Comparison of ENCODE assay signal across 8 cellular contexts in the genomic region with DNA sequence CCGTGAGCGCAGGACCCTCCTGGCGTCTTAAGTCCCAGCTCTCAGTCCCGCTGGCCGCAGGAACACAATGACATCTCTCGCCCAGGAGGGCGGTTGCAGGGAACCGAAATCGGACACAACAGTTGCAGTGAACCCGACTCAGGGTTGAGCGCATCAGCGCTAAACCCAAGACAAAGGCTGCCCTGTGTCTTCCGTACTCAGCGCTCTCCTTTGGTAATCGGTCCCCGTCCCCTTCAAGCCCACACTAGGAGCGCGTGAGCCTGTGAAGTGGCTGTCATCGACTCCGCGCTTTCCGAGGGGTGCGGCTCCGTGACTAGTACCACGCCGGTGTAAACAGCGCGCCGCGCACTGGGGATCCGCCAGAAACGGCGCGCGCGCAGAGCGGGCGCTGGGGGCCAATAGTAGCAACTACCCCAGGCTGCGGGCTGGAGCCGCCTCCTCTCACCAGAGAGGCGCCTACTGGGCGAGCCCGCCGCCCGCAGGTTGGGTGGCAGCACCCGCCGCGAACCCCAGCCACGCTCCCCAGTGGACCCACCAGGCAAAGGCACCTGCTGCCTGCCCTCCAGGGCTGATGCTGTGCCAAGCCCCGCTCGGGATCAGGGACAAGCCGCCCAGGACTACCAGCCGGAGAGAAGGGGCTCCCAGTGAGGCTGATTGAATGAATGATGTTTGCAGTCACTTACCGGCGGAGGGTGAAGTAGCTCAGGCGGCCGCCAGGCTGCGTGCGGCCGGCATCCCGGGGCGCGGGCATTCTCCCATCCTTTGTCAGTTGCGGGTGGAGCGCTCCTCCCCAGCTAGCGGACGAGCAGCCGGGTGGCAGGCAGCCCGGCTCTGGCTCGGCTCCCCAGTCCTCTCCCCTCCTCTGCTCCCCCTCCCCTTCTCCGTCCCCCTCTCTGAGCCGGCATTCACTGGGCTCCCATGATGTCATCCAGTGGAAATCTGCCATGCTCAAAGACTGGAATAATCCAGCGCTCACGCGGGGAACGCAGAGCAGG.
DNase-seq lines count a peak whose midpoint lies in the region; ATAC-seq and TF ChIP-seq lines count a peak whose summit lies in the region.

No MANE protein-coding gene starts in this region.

- CTCF ChIA-PET in mammary epithelial cell (lab: Charles Lee; ENCODE audit: low non-redundant PET): interaction anchor here (0.6 kb wide), 1 partner anchor 317 kb away, joined by 3 read pairs; no protein-coding TSS in a partner anchor

- no peaks in the 10 kb centered on the region for H3K9me3 Mint-ChIP-seq in stimulated activated naive B cell treated with anti-CD40 and anti-IgM and Interleukin-4, amounts not matched to agents 10 μg/mL and 1 μg/mL and 100 μg/mL, for 72 hours

- no peak overlapping the region for H3K9ac ChIP-seq in mammary epithelial cell (ENCODE audit: insufficient read depth, low read length)

- peak overlapping the region; percentile 68 for H3K4me2 ChIP-seq in mammary epithelial cell (ENCODE audit: insufficient read depth, low read depth, low read length)

- intact Hi-C loops in mammary epithelial cell (cut with micrococcal nuclease) (loop anchor here (5.0 kb wide), 1 partner anchor 349 kb away; no protein-coding TSS in a partner anchor), lower lobe of right lung (cut with DNase I) (no loop called here)

- H4K20me1 ChIP-seq in mammary epithelial cell (ENCODE audit: insufficient read depth, low read length): no peaks in the 10 kb centered on the region

- in situ Hi-C loops in mammary epithelial cell (cut with MboI; ENCODE audit: low sequenced_read_pairs in 2 of 2): no loop called here

- H2AFZ ChIP-seq in mammary epithelial cell (ENCODE audit: low read depth, low read length): peak overlapping the region; percentile 65

- H3K27ac Mint-ChIP-seq in stimulated activated naive B cell treated with anti-CD40 and anti-IgM and Interleukin-4, amounts not matched to agents 10 μg/mL and 1 μg/mL and 100 μg/mL, for 72 hours: no peak overlapping the region

- peaks cover 29 to 31% of the 10 kb centered on the region in 2 donors for H3K27me3 Mint-ChIP-seq in stimulated activated naive B cell treated with anti-CD40 and anti-IgM and Interleukin-4, amounts not matched to agents 10 μg/mL and 1 μg/mL and 100 μg/mL, for 72 hours

- H3K36me3 ChIP-seq in mammary epithelial cell (ENCODE audit: insufficient read depth, low read length) (no peaks in the 10 kb centered on the region), lower lobe of right lung (no peaks in the 10 kb centered on the region), thoracic aorta (no peaks in the 10 kb centered on the region)

- peaks cover 9% of the 10 kb centered on the region for H3K4me1 ChIP-seq in mammary epithelial cell (ENCODE audit: insufficient read depth, low read length)
- no peaks in the 10 kb centered on the region for H3K4me1 ChIP-seq in lower lobe of right lung
- no peaks in the 10 kb centered on the region for H3K4me1 ChIP-seq in thoracic aorta (ENCODE audit: control insufficient read depth in 1 of 2, low read depth in 2 of 2)

- H3K4me1 Mint-ChIP-seq in stimulated activated naive B cell treated with anti-CD40 and anti-IgM and Interleukin-4, amounts not matched to agents 10 μg/mL and 1 μg/mL and 100 μg/mL, for 72 hours: no peaks in the 10 kb centered on the region

- DNase-seq in activated T-cell treated with anti-CD3 and anti-CD28 coated beads for 48 hours (ENCODE audit: low read depth) (peak; percentile 1), mammary epithelial cell (peak; percentile 22), lower lobe of right lung (no peak), thoracic aorta (ENCODE audit: low spot score) (no peak), GDM1 (lab: John Stamatoyannopoulos, UW) (no peak), COLO668 (lab: John Stamatoyannopoulos, UW; ENCODE audit: unreplicated experiment) (no peak)
- no peak for DNase-seq in activated T-cell treated with anti-CD3 and anti-CD28 coated beads, Interleukin-2, amount 50 U/mL, for 1 hour
- DNase-seq in stimulated activated naive B cell treated with anti-CD40 and anti-IgM and Interleukin-4, amounts not matched to agents 10 μg/mL and 1 μg/mL and 100 μg/mL, for 72 hours: no peak

- H3K9me3 ChIP-seq in mammary epithelial cell (replicated peaks; ENCODE audit: insufficient read depth, low read length) (no peaks in the 10 kb centered on the region), lower lobe of right lung (no peaks in the 10 kb centered on the region), thoracic aorta (no peaks in the 10 kb centered on the region)

- dilution Hi-C loops in mammary epithelial cell (cut with HindIII; ENCODE audit: low sequenced_read_pairs): no loop called here

- H3K4me3 ChIP-seq in mammary epithelial cell (replicated peaks in 1 of 3; ENCODE audit: insufficient read depth in 1 of 3, low read depth in 2 of 3, low read length in 3 of 3) (peak overlapping the region; percentile 33 to 49 (median 44)), lower lobe of right lung (peak overlapping the region; percentile 15), thoracic aorta (peak overlapping the region; percentile 65)

- H3K27ac ChIP-seq in mammary epithelial cell (ENCODE audit: insufficient read depth, low read depth, low read length) (no peak overlapping the region), lower lobe of right lung (no peak overlapping the region), thoracic aorta (no peak overlapping the region)

- H3K79me2 ChIP-seq in mammary epithelial cell (ENCODE audit: insufficient read depth, low read length): no peaks in the 10 kb centered on the region

- H3K27me3 ChIP-seq in mammary epithelial cell (ENCODE audit: insufficient read depth, low read length) (peaks cover 23% of the 10 kb centered on the region), lower lobe of right lung (ENCODE audit: low read depth) (peaks cover 14% of the 10 kb centered on the region), thoracic aorta (replicated peaks; ENCODE audit: insufficient read depth) (no peaks in the 10 kb centered on the region)

- H3K36me3 Mint-ChIP-seq in stimulated activated naive B cell treated with anti-CD40 and anti-IgM and Interleukin-4, amounts not matched to agents 10 μg/mL and 1 μg/mL and 100 μg/mL, for 72 hours: no peaks in the 10 kb centered on the region

- TF ChIP-seq CTCF in mammary epithelial cell (conservative IDR thresholded peaks at IDR 0.05 in 1 of 2, IDR thresholded peaks at IDR 0.05 in 1 of 2; ENCODE audit: extremely low read depth in 1 of 2, insufficient read depth in 1 of 2, low read depth in 1 of 2, low read length in 2 of 2) (peak; percentile 23 to 56), lower lobe of right lung (IDR thresholded peaks at IDR 0.05) (no peak), thoracic aorta (IDR thresholded peaks at IDR 0.05) (peak; percentile 19)

- no TSS peak for BruUV-seq in mammary epithelial cell (replicated peaks; lab: Mats Ljungman, UMichigan)

- 3% methylated on average over 21 of the region's 76 CpGs for WGBS in mammary epithelial cell (ENCODE audit: low coverage, missing lambda C conversion rate)

- peak; percentile 46 to 54 for ATAC-seq in lower lobe of right lung
- ATAC-seq in thoracic aorta (ENCODE audit: insufficient number of reproducible peaks, low FRiP score, low read depth): no peak
- ATAC-seq in stimulated activated naive B cell treated with anti-CD40 and anti-IgM and Interleukin-4, amounts not matched to agents 10 μg/mL and 1 μg/mL and 100 μg/mL, for 72 hours (replicated peaks): no peak

- no peak overlapping the region for H3K4me3 Mint-ChIP-seq in stimulated activated naive B cell treated with anti-CD40 and anti-IgM and Interleukin-4, amounts not matched to agents 10 μg/mL and 1 μg/mL and 100 μg/mL, for 72 hours

Comparison
In these comparisons a context has a peak if more than half of its experiments do, and no peak if none do; other contexts are left out.
1. DNase-seq: peak in activated T-cell treated with anti-CD3 and anti-CD28 coated beads for 48 hours (single experiment) and mammary epithelial cell (single experiment); none in activated T-cell treated with anti-CD3 and anti-CD28 coated beads, Interleukin-2, amount 50 U/mL, for 1 hour (single experiment), lower lobe of right lung (single experiment), thoracic aorta (single experiment), GDM1 (single experiment), stimulated activated naive B cell treated with anti-CD40 and anti-IgM and Interleukin-4, amounts not matched to agents 10 μg/mL and 1 μg/mL and 100 μg/mL, for 72 hours (single experiment) and COLO668 (single experiment).
2. H3K4me3 ChIP-seq: peak in every context shown above with its lines; median percentile 65 in thoracic aorta; 44 in mammary epithelial cell; 15 in lower lobe of right lung.
3. ATAC-seq: peak in lower lobe of right lung (2 of 2); none in thoracic aorta (single experiment) and stimulated activated naive B cell treated with anti-CD40 and anti-IgM and Interleukin-4, amounts not matched to agents 10 μg/mL and 1 μg/mL and 100 μg/mL, for 72 hours (0 of 2).